1 cellular context compared by ENCODE assay signal in genomic region chr19:55339225-55340143, GRCh38.
TF ChIP-seq lines count a peak whose summit lies in the region.

Gene KMT5C, plus strand, starts transcription at chr19:55339876. Its CDS starts 2,061 bp downstream, at chr19:55341937.

TF ChIP-seq in HepG2, 621 proteins besides CTCF, POLR2A, EP300 and RAD21 (continued from another document and continues in another):
- TF ChIP-seq KIAA2018 (CRISPR knock-in tag; IDR thresholded peaks at IDR 0.05; ENCODE audit: borderline replicate concordance) (no peak), CBX1 (IDR thresholded peaks at IDR 0.05; ENCODE audit: low read depth) (peak; percentile 29), EHMT2 (IDR thresholded peaks at IDR 0.05; ENCODE audit: borderline replicate concordance, low read depth, low read length) (no peak), HES4 (CRISPR knock-in tag; IDR thresholded peaks at IDR 0.05; ENCODE audit: borderline replicate concordance) (peak; percentile 78; the same call in 1 of the 2 replicates), WIZ (CRISPR knock-in tag; IDR thresholded peaks at IDR 0.05) (no peak), E2F1 (CRISPR knock-in tag; IDR thresholded peaks at IDR 0.05) (peak; percentile 87), RFXAP (CRISPR knock-in tag; IDR thresholded peaks at IDR 0.05; ENCODE audit: borderline replicate concordance) (peak; percentile 95), ELF3 (CRISPR knock-in tag; IDR thresholded peaks at IDR 0.05) (0 out of 2 replicates have a peak, but pooled peaks have one; percentile 13), ZNF224 (CRISPR knock-in tag; IDR thresholded peaks at IDR 0.05) (no peak), ZNF547 (CRISPR knock-in tag; IDR thresholded peaks at IDR 0.05) (no peak), TFDP2 (CRISPR knock-in tag; IDR thresholded peaks at IDR 0.05) (peak; percentile 84), BORCS8-MEF2B (CRISPR knock-in tag; IDR thresholded peaks at IDR 0.05) (0 out of 2 replicates have a peak, but pooled peaks have one; percentile 33), RFX1 (IDR thresholded peaks at IDR 0.05) (peak; percentile 95), KMT2B (CRISPR knock-in tag; IDR thresholded peaks at IDR 0.05) (0 out of 2 replicates have a peak, but pooled peaks have one; percentile 35), ZSCAN31 (CRISPR knock-in tag; IDR thresholded peaks at IDR 0.05; ENCODE audit: low read depth) (no peak), ZNF687 (CRISPR knock-in tag; IDR thresholded peaks at IDR 0.05) (peak; percentile 63), RBM39 (IDR thresholded peaks at IDR 0.05; ENCODE audit: low read depth, low read length, poor library complexity, severe bottlenecking) (peak; percentile 87), ZNF576 (CRISPR knock-in tag; IDR thresholded peaks at IDR 0.05) (no peak), HOXA9 (CRISPR knock-in tag; IDR thresholded peaks at IDR 0.05; ENCODE audit: borderline replicate concordance) (no peak), KAT8 (CRISPR knock-in tag; IDR thresholded peaks at IDR 0.05) (peak; percentile 52), SP4 (CRISPR knock-in tag; IDR thresholded peaks at IDR 0.05) (peak; percentile 93), KAT7 (CRISPR knock-in tag; IDR thresholded peaks at IDR 0.05; ENCODE audit: borderline replicate concordance) (peak; percentile 11; the same call in 1 of the 2 replicates), FOXJ3 (CRISPR knock-in tag; IDR thresholded peaks at IDR 0.05; ENCODE audit: borderline replicate concordance) (no peak), RARG (CRISPR knock-in tag; IDR thresholded peaks at IDR 0.05; ENCODE audit: low read depth) (no peak), TGIF2 (CRISPR knock-in tag; IDR thresholded peaks at IDR 0.05) (0 out of 2 replicates have a peak, but pooled peaks have one; percentile 76), PHF5A (CRISPR knock-in tag; IDR thresholded peaks at IDR 0.05; ENCODE audit: low read depth, unreplicated experiment) (peak; percentile 23), KLF12 (CRISPR knock-in tag; IDR thresholded peaks at IDR 0.05; ENCODE audit: borderline replicate concordance) (0 out of 2 replicates have a peak, but pooled peaks have one; percentile 18), PITX1 (CRISPR knock-in tag; IDR thresholded peaks at IDR 0.05) (peak; percentile 66), SKI (IDR thresholded peaks at IDR 0.05; ENCODE audit: partially characterized antibody) (peak; percentile 14), ZNF337 (CRISPR knock-in tag; IDR thresholded peaks at IDR 0.05; ENCODE audit: borderline replicate concordance, low read depth) (no peak), ZBTB43 (CRISPR knock-in tag; conservative IDR thresholded peaks at IDR 0.05) (no peak), SOX13 (IDR thresholded peaks at IDR 0.05) (no peak), SOX13 (CRISPR knock-in tag; conservative IDR thresholded peaks at IDR 0.05 in 1 of 2, IDR thresholded peaks at IDR 0.05 in 1 of 2) (no peak), MIER3 (CRISPR knock-in tag; IDR thresholded peaks at IDR 0.05; ENCODE audit: borderline replicate concordance) (peak; percentile 15; the same call in 1 of the 2 replicates), MAX (IDR thresholded peaks at IDR 0.05) (peak; percentile 41; the same call in 1 of the 2 replicates), ATF6 (CRISPR knock-in tag; conservative IDR thresholded peaks at IDR 0.05) (no peak), POLR2G (IDR thresholded peaks at IDR 0.05; ENCODE audit: low read depth, low read length) (peak; percentile 78), TBX2 (CRISPR knock-in tag; IDR thresholded peaks at IDR 0.05; ENCODE audit: borderline replicate concordance) (no peak), YY1 (IDR thresholded peaks at IDR 0.05; ENCODE audit: insufficient read depth, insufficient replicate concordance, low read depth, low read length) (peak; percentile 9), NFE2 (CRISPR knock-in tag; IDR thresholded peaks at IDR 0.05) (no peak), TCF7 (IDR thresholded peaks at IDR 0.05; ENCODE audit: low read depth) (no peak), CAMTA2 (CRISPR knock-in tag; IDR thresholded peaks at IDR 0.05; ENCODE audit: borderline replicate concordance) (no peak)
